In the genomic region with DNA sequence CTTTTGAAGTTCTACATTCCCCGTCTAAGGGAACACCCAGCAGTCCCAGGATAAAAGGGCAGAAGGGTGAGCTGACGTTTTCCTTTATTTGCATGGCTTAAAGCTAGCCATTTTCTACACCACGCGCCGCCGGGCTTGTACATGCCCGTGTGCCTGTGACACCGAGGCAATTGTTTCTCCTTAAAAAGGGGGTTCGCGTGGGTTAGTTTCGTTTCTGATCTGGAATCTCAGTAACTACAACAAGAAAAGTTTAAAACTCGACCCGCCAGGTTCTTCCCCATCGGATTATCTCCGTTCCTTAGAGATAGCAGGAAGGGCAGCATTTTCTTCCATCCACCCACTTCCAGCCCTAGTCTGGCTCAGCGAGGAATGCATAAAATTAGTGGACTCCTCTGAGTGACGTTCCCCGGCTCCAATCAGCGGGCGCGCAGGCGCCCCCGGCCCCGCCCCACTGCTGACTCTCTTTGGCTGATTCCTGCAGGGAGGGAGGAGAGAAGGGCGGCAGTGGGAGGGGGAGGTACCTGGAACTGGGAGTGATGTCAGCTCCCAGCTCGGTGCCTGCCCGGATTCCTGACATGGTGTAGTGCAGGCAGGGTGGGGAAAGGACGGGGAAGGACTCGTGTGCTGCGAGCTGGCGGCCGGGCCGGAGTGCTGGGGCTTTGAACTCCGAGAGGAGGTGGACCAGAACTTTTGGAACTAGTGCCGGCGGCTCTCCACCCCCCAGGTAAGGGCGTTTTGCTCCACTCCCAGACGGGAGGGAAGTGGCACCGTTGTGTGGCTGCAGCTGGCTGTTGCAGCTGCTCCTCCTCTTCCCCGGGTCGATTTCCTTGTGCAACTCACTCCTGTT, we compare ENCODE assay signal across 8 cellular contexts. TPM values are rescaled to one million over a fixed set of nuclear protein-coding genes. Genes with fewer than 3 reads are reported as not detected.
DNase-seq lines count a peak whose midpoint lies in the region; ATAC-seq and TF ChIP-seq lines count a peak whose summit lies in the region.

A gene (plus strand): TSS at position 565 of the 847 bp plus-strand sequence. CDS start 109,191 bp downstream, outside the sequence.

- H3K27me3 ChIP-seq in breast epithelium (no peaks in the 10 kb centered on the region), skeletal muscle tissue (ENCODE audit: control insufficient read depth in 3 of 3, insufficient read depth in 3 of 3, low read length in 3 of 3) (no peaks in the 10 kb centered on the region)

- no peaks in the 10 kb centered on the region for H3K36me3 ChIP-seq in breast epithelium
- no peaks in the 10 kb centered on the region for H3K36me3 ChIP-seq in skeletal muscle tissue (ENCODE audit: control insufficient read depth in 3 of 3, insufficient read depth in 3 of 3, low read length in 3 of 3)

- intact Hi-C loops in breast epithelium (cut with DNase I; ENCODE audit: low total_unique reads): no loop called here

- peak; percentile 97 for ATAC-seq in GM18868 (IDR thresholded peaks at IDR 0.05; ENCODE audit: unreplicated experiment)
- ATAC-seq in HG03108 (IDR thresholded peaks at IDR 0.05; ENCODE audit: unreplicated experiment): peak; percentile 94

- peak; percentile 89 for TF ChIP-seq POLR2A in breast epithelium (IDR thresholded peaks at IDR 0.05)

- no peaks in the 10 kb centered on the region for H3K4me1 ChIP-seq in breast epithelium
- peaks cover 7 to 10% (median 9%) of the 10 kb centered on the region in 3 donors for H3K4me1 ChIP-seq in skeletal muscle tissue (ENCODE audit: control insufficient read depth in 3 of 3, insufficient read depth in 3 of 3, low read length in 3 of 3)

- DNase-seq in ACHN (peak; percentile 100), NCI-H2196 treated with DMSO at 0.1 percent for 48 hours (lab: John Stamatoyannopoulos, UW; ENCODE audit: unreplicated experiment) (peak; percentile 99), breast epithelium (ENCODE audit: low spot score in 2 of 2) (peak; percentile 99 to 100)

- H3K4me3 ChIP-seq in breast epithelium (peak within 1 kb of the TSS; percentile 67 to 85 (median 78)), iPS-18c (ENCODE audit: insufficient read depth, low read depth, low read length) (peak within 1 kb of the TSS; percentile 95), skeletal muscle tissue (ENCODE audit: low read length in 3 of 3) (peak within 1 kb of the TSS; percentile 87 to 98 (median 88))

- H3K9me3 ChIP-seq in breast epithelium (no peaks in the 10 kb centered on the region), iPS-18c (ENCODE audit: control insufficient read depth, insufficient read depth, low read length) (no peaks in the 10 kb centered on the region), skeletal muscle tissue (ENCODE audit: control insufficient read depth in 3 of 3, low read length in 3 of 3) (no peaks in the 10 kb centered on the region)

- peak within 1 kb of the TSS; percentile 81 to 93 (median 89) for H3K9ac ChIP-seq in skeletal muscle tissue (ENCODE audit: low read depth in 1 of 3, low read length in 3 of 3)

- peak; percentile 60 for TF ChIP-seq CTCF in VCaP (conservative IDR thresholded peaks at IDR 0.05)
- peak in 2 of 3 donors; percentile 28 to 48 for TF ChIP-seq CTCF in breast epithelium (IDR thresholded peaks at IDR 0.05)

- in situ Hi-C loops in ACHN (cut with HindIII; ENCODE audit: low pct_ligation_motif_present, low pct_unique_long_range_greater_than_20kb, low sequenced_read_pairs): loop anchor here (25.0 kb wide), 1 partner anchor 113 kb away; no protein-coding TSS in a partner anchor

- peak within 1 kb of the TSS; percentile 93 for H3K27ac ChIP-seq in VCaP
- H3K27ac ChIP-seq in breast epithelium: peak within 1 kb of the TSS; percentile 93 to 98
- H3K27ac ChIP-seq in skeletal muscle tissue (ENCODE audit: low read depth, low read length): peak within 1 kb of the TSS; percentile 91

RNA-seq across cellular contexts. Expression of the gene that starts here (rescaled TPM):
- 10 to 100 TPM; 34.4 to 86.5 (median 84.0) TPM for total RNA-seq in breast epithelium
- total RNA-seq in skeletal muscle tissue: 49.1 TPM

Comparison
In these comparisons a context has a peak if more than half of its experiments do, and no peak if none do; other contexts are left out.
1. Peak in every context shown above with its lines: DNase-seq, ATAC-seq, H3K4me3 ChIP-seq and H3K27ac ChIP-seq.